Comparison of ENCODE assay signal across 8 cellular contexts in the genomic region with DNA sequence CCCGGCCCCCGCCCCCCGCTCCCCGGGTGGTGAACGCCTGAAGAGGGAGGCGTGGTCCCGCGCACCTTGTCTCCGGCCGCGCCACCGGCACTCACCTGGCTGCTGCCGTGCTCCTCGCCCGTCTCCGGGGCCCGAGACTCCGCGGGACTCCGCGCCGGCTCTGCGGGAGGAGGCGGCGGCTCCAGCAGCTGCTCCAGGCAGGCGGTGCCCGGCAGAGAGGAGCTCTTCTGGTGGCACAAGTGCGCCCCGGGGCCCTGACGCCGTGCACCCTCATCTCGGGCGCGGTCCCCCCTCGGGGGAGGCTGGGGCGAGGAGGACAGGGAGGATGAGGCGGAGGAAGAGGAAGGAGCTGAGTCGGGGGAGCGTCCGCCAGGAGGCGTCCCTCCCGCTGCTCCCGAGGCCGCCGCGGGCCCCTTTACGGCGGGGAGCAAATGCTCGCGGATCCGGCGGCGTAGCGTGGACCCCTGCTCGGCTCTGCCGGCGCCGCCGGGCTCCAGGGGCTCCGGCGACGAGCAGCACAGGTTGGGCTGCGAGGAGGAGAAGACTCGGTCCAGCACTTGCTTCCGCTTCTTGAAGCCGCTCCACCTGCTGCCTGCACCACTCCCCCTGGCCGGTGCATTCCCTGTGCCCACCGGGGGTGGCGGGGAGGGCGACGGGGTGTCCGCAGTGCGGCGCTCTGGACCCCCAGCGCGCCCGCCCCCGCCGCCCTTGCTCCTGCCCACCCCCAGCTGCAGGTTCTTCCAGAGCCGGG. TPM values are rescaled to one million over a fixed set of nuclear protein-coding genes. Genes with fewer than 3 reads are reported as not detected.
DNase-seq lines count a peak whose midpoint lies in the region; ATAC-seq and TF ChIP-seq lines count a peak whose summit lies in the region.

No MANE protein-coding gene starts in this region.

- H3K27ac ChIP-seq in VCaP, result peak overlapping the region; percentile 91
- no peak overlapping the region for H3K27ac ChIP-seq in fibroblast of lung (ENCODE audit: insufficient read depth, low read length)

- no peak overlapping the region for H3K9ac ChIP-seq in fibroblast of lung (ENCODE audit: insufficient read depth, low read length)

- peaks cover 77% of the 10 kb centered on the region for H3K27me3 Mint-ChIP-seq in nephron (ENCODE audit: low read depth)

- H3K27me3 ChIP-seq in fibroblast of lung (ENCODE audit: control insufficient read depth, insufficient read depth, low read length), result peaks cover 25% of the 10 kb centered on the region

- H3K4me1 Mint-ChIP-seq in nephron, result peaks cover 13% of the 10 kb centered on the region

- H3K27ac Mint-ChIP-seq in nephron, result no peak overlapping the region

- TF ChIP-seq CTCF in VCaP (conservative IDR thresholded peaks at IDR 0.05), result peak; percentile 91
- peak; percentile 29 to 32 for TF ChIP-seq CTCF in fibroblast of lung (conservative IDR thresholded peaks at IDR 0.05 in 1 of 2, IDR thresholded peaks at IDR 0.05 in 1 of 2; ENCODE audit: low read depth in 1 of 2, low read length in 2 of 2)
- peak; percentile 49 to 60 (median 51) for TF ChIP-seq CTCF in nephron (IDR thresholded peaks at IDR 0.05; ENCODE audit: unreplicated experiment in 3 of 3)

- peak overlapping the region; percentile 90 for H3K4me2 ChIP-seq in fibroblast of lung (ENCODE audit: extremely low read depth, insufficient read depth, low read length)

- peak overlapping the region; percentile 45 for H2AFZ ChIP-seq in fibroblast of lung (ENCODE audit: low read length)

- H3K36me3 ChIP-seq in fibroblast of lung (ENCODE audit: control insufficient read depth, insufficient read depth, low read length), result no peaks in the 10 kb centered on the region

- H3K36me3 Mint-ChIP-seq in nephron (ENCODE audit: low read depth), result no peaks in the 10 kb centered on the region

- no peaks in the 10 kb centered on the region for H4K20me1 ChIP-seq in fibroblast of lung (ENCODE audit: control insufficient read depth, extremely low read depth, insufficient read depth, low read length)

- H3K9me3 Mint-ChIP-seq in nephron, result no peaks in the 10 kb centered on the region

- peak overlapping the region; percentile 40 to 57 (median 47) for H3K4me3 ChIP-seq in fibroblast of lung (replicated peaks in 1 of 4; ENCODE audit: control extremely low read depth in 1 of 4, insufficient read depth in 1 of 4, low read depth in 3 of 4, low read length in 4 of 4)

- no peaks in the 10 kb centered on the region for H3K9me3 ChIP-seq in fibroblast of lung (ENCODE audit: control insufficient read depth, insufficient read depth, low read depth, low read length)

- peak overlapping the region; percentile 32 to 65 (median 61) for H3K4me3 Mint-ChIP-seq in nephron

- no peaks in the 10 kb centered on the region for H3K4me1 ChIP-seq in fibroblast of lung (ENCODE audit: control insufficient read depth, extremely low read depth, insufficient read depth, low read length)

- DNase-seq in NCI-H2196 (lab: John Stamatoyannopoulos, UW; ENCODE audit: unreplicated experiment) (peak; percentile 11), NCI-H2196 treated with DMSO at 0.1 percent for 48 hours (lab: John Stamatoyannopoulos, UW; ENCODE audit: unreplicated experiment) (no peak), Kasumi-1 (lab: John Stamatoyannopoulos, UW) (peak; percentile 47 to 51), fibroblast of lung (ENCODE audit: low read depth in 2 of 2) (peak in 1 of 2 donors; percentile 26)

- H3K79me2 ChIP-seq in fibroblast of lung (ENCODE audit: control insufficient read depth, insufficient read depth, low read length), result no peaks in the 10 kb centered on the region

- ATAC-seq in GM21529 (IDR thresholded peaks at IDR 0.05; ENCODE audit: unreplicated experiment) (peak; percentile 54), HG03097 (IDR thresholded peaks at IDR 0.05; ENCODE audit: low FRiP score, unreplicated experiment) (no peak)

RNA-seq across cellular contexts. Expression of a gene that starts 1.0 kb away (rescaled TPM):
- total RNA-seq in fibroblast of lung, result 3.6 and 7.9 TPM in 2 replicates
- polyA plus RNA-seq in fibroblast of lung, result 0.78 and 4.2 TPM in 2 replicates
- 0.78 and 3.5 TPM in 2 replicates for polyA plus RNA-seq in fibroblast of lung (2012)
- polyA minus RNA-seq in fibroblast of lung (ENCODE audit: low replicate concordance), result 0.22 TPM in 1 of 2 replicates, not detected in the other

Comparison
In these comparisons a context has a peak if more than half of its experiments do, and no peak if none do; other contexts are left out.
1. CTCF ChIP-seq: peak in every context shown above with its lines; median percentile 91 in VCaP; 51 in nephron; 30 in fibroblast of lung.